ENCODE assay signal across 20 cellular contexts in the genomic region with DNA sequence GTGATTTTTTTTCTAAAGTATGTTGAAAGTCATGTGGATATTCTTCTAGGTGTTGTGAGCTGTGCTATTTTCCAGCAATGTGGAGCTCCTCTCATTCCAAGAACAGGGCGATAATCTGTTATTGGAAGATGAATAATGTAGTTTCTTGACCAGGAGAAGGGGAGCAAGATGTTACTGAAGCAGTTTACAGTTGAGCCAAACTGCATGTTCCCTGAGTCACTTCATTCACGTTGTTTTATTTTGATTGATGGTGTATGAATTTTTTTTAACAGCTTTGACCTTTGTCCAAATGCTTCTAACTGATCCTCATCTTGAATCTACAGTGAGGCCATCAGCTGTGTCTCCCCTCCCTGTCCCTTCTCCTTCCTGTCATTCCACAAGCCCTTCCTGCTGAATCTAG.
A peak's percentile ranks its signal among the peaks of the same experiment; 100 is the strongest.
DNase-seq lines count a peak whose midpoint lies in the region; ATAC-seq and TF ChIP-seq lines count a peak whose summit lies in the region.
"Had no signal": no experiment of that assay in that cellular context is flagged by ENCODE, and none has a peak within 500 bp of the region (broad histone marks: within the 10 kb centered on the region; RNA-seq: fewer than 3 reads in every experiment).

No MANE protein-coding gene starts in this region.

- peak in 3 of 4 donors; percentile 18 to 47 (median 25) for ATAC-seq in heart left ventricle
- ATAC-seq in right cardiac atrium: no peak
- peak; percentile 58 for ATAC-seq in sciatic nerve
- ATAC-seq in GM19397 (IDR thresholded peaks at IDR 0.05; ENCODE audit: unreplicated experiment): no peak
- no peak for ATAC-seq in HG03469 (IDR thresholded peaks at IDR 0.05; ENCODE audit: unreplicated experiment)
- ATAC-seq: activated naive CD8-positive, alpha-beta T cell treated with anti-CD3 and anti-CD28 coated beads, Interleukin-2, amount 50 U/mL, for 24 hours; GM12878 had no signal

- TF ChIP-seq POLR2A in heart left ventricle (IDR thresholded peaks at IDR 0.05) (no peak), esophagus muscularis mucosa (IDR thresholded peaks at IDR 0.05; ENCODE audit: low read depth) (no peak)

- TF ChIP-seq EP300 in esophagus muscularis mucosa (IDR thresholded peaks at IDR 0.05): peak; percentile 21

- no peaks in the 10 kb centered on the region for H3K27me3 ChIP-seq in heart left ventricle
- no peaks in the 10 kb centered on the region for H3K27me3 ChIP-seq in right cardiac atrium (ENCODE audit: control insufficient read depth, insufficient read depth)
- H3K27me3 ChIP-seq in esophagus muscularis mucosa: no peaks in the 10 kb centered on the region
- H3K27me3 ChIP-seq: heart right ventricle had no signal

- no peaks in the 10 kb centered on the region for H3K9me3 ChIP-seq in heart left ventricle
- no peaks in the 10 kb centered on the region for H3K9me3 ChIP-seq in right cardiac atrium (ENCODE audit: control insufficient read depth, low read length)
- no peaks in the 10 kb centered on the region for H3K9me3 ChIP-seq in esophagus muscularis mucosa
- H3K9me3 ChIP-seq: heart right ventricle had no signal

- TF ChIP-seq CTCF in heart left ventricle (IDR thresholded peaks at IDR 0.05): no peak
- TF ChIP-seq CTCF in esophagus muscularis mucosa (IDR thresholded peaks at IDR 0.05): no peak

- intact Hi-C loops in heart left ventricle (cut with DNase I) (no loop called here), right cardiac atrium (cut with DNase I) (no loop called here), esophagus muscularis mucosa (cut with DNase I) (loop anchor here (10.0 kb wide), 1 partner anchor 593 kb away; no protein-coding TSS in a partner anchor), sciatic nerve (cut with DNase I) (no loop called here)

- H3K4me1 ChIP-seq in heart left ventricle: peaks cover 0 to 27% (median 10%) of the 10 kb centered on the region in 12 donors
- H3K4me1 ChIP-seq in right cardiac atrium (ENCODE audit: control insufficient read depth, insufficient read depth, low read length): peaks cover 3% of the 10 kb centered on the region
- H3K4me1 ChIP-seq in esophagus muscularis mucosa: peaks cover 13 to 18% (median 16%) of the 10 kb centered on the region in 4 donors

- peak overlapping the region in 7 of 12 donors; percentile 6 to 69 (median 28) for H3K27ac ChIP-seq in heart left ventricle
- no peak overlapping the region for H3K27ac ChIP-seq in right cardiac atrium (ENCODE audit: low read length)
- H3K27ac ChIP-seq in esophagus muscularis mucosa (replicated peaks in 1 of 4): peak overlapping the region; percentile 56 to 79 (median 68)

- H3K36me3 ChIP-seq in heart left ventricle: no peaks in the 10 kb centered on the region
- H3K36me3 ChIP-seq in esophagus muscularis mucosa: no peaks in the 10 kb centered on the region
- H3K36me3 ChIP-seq: heart right ventricle had no signal

- DNase-seq in heart left ventricle (no peak), right cardiac atrium (no peak), esophagus muscularis mucosa (ENCODE audit: extremely low spot score) (no peak), sciatic nerve (ENCODE audit: low spot score) (no peak), NCI-H146 treated with DMSO at 0.1 percent for 48 hours (lab: John Stamatoyannopoulos, UW; ENCODE audit: unreplicated experiment) (no peak)
- DNase-seq in activated CD8-positive, alpha-beta memory T cell treated with anti-CD3 and anti-CD28 coated beads for 24 hours: no peak
- DNase-seq: ACHN; activated CD4-positive, alpha-beta T cell treated with anti-CD3 and anti-CD28 coated beads, Interleukin-2, amount 50 U/mL, for 4 hours; activated naive CD8-positive, alpha-beta T cell treated with anti-CD3 and anti-CD28 coated beads, Interleukin-2, amount 50 U/mL, for 24 hours; activated T-cell treated with anti-CD3 and anti-CD28 coated beads, Interleukin-2, amount 50 U/mL, for 24 hours; cerebellar nuclear complex; NCI-H187; NCI-H446 treated with DMSO at 0.1 percent for 48 hours; stimulated activated CD4-positive, alpha-beta T cell treated with anti-CD3 and anti-CD28 coated beads, Interleukin-15, amount 100 ng/mL, for 24 hours; substantia nigra; SW 1271 had no signal

- H3K4me3 ChIP-seq in heart left ventricle (no peak overlapping the region), right cardiac atrium (ENCODE audit: low read length) (no peak overlapping the region), esophagus muscularis mucosa (no peak overlapping the region)
- H3K4me3 ChIP-seq: GM12878, heart right ventricle had no signal

- 60 to 67% (median 61%) methylated on average over 2 of the region's 2 CpGs for WGBS in heart left ventricle, 4 donors
- 56% methylated on average over 2 of the region's 2 CpGs for WGBS in right cardiac atrium
- 31% methylated on average over 2 of the region's 2 CpGs for WGBS in esophagus muscularis mucosa

Comparison
In these comparisons a context has a peak if more than half of its experiments do, and no peak if none do; other contexts are left out.
1. ATAC-seq: peak in heart left ventricle (3 of 4) and sciatic nerve (single experiment); none in right cardiac atrium (0 of 2), GM19397 (single experiment) and HG03469 (single experiment).